Comparison of ENCODE assay signal across 26 cellular contexts in the genomic region with DNA sequence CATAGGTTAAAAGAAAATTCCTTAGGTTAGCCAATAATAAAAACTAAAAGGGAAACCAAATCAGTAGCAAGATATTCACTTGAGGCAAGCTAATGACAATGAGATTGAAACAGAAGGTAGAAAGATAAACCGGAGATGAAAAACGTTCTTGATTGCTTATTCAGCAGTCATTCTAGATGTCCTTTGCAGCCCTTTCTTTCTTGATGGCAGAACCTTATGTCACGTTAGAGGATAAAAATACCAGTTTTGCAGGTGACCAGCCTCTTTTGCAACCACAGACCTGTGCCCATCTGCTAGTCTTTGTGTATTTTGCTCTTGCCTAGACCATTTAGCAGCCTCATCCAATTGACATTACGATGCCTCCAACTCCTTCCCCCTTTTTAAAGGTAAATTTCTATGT.
"Had no signal": no experiment of that assay in that cellular context is flagged by ENCODE, and none has a peak within 500 bp of the region (broad histone marks: within the 10 kb centered on the region; RNA-seq: fewer than 3 reads in every experiment).

No MANE protein-coding gene starts in this region.

- H3K9me3 Mint-ChIP-seq: immature natural killer cell had no signal

- H3K4me3 Mint-ChIP-seq: immature natural killer cell; naive thymus-derived CD8-positive, alpha-beta T cell; stimulated activated memory B cell treated with anti-CD40 and anti-IgM and Interleukin-4, amounts not matched to agents 10 μg/mL and 1 μg/mL and 100 μg/mL, for 72 hours; stimulated activated naive CD8-positive, alpha-beta T cell treated with anti-CD3 and anti-CD28 coated beads, Interleukin-15, Interleukin-2, amounts not matched to agents 100 ng/mL and 50 ng/mL, for 24 hours had no signal

- H3K4me1 Mint-ChIP-seq: immature natural killer cell; naive thymus-derived CD8-positive, alpha-beta T cell; stimulated activated memory B cell treated with anti-CD40 and anti-IgM and Interleukin-4, amounts not matched to agents 10 μg/mL and 1 μg/mL and 100 μg/mL, for 72 hours had no signal

- H3K27ac Mint-ChIP-seq: immature natural killer cell; naive thymus-derived CD8-positive, alpha-beta T cell; stimulated activated memory B cell treated with anti-CD40 and anti-IgM and Interleukin-4, amounts not matched to agents 10 μg/mL and 1 μg/mL and 100 μg/mL, for 72 hours; stimulated activated naive CD8-positive, alpha-beta T cell treated with anti-CD3 and anti-CD28 coated beads, Interleukin-15, Interleukin-2, amounts not matched to agents 100 ng/mL and 50 ng/mL, for 24 hours had no signal

- ATAC-seq: left ventricle myocardium superior; lower lobe of right lung; naive thymus-derived CD8-positive, alpha-beta T cell; psoas muscle; right cardiac atrium; stimulated activated memory B cell treated with anti-CD40 and anti-IgM and Interleukin-4, amounts not matched to agents 10 μg/mL and 1 μg/mL and 100 μg/mL, for 72 hours; upper lobe of right lung had no signal

- DNase-seq: dermis blood vessel endothelial cell; effector memory CD4-positive, alpha-beta T cell; erythroblast; esophagus squamous epithelium; foreskin melanocyte; hypothalamus; immature natural killer cell; islet precursor cell; left ventricle myocardium superior; lower lobe of right lung; naive thymus-derived CD8-positive, alpha-beta T cell; occipital lobe; ovary; posterior cingulate gyrus; psoas muscle; right cardiac atrium; sigmoid colon; stimulated activated CD4-positive, alpha-beta T cell treated with anti-CD3 and anti-CD28 coated beads, Interleukin-2, amount 100 ng/mL, for 24 hours; stimulated activated CD4-positive, alpha-beta T cell treated with anti-CD3 and anti-CD28 coated beads, Interleukin-4, amount 100 ng/mL, for 4 hours; upper lobe of right lung; uterus had no signal

- H3K4me3 ChIP-seq: coronary artery, esophagus squamous epithelium, lower lobe of right lung, ovary, psoas muscle, sigmoid colon, thoracic aorta, tibial nerve, upper lobe of right lung, uterus had no signal

- H3K36me3 Mint-ChIP-seq: immature natural killer cell; stimulated activated memory B cell treated with anti-CD40 and anti-IgM and Interleukin-4, amounts not matched to agents 10 μg/mL and 1 μg/mL and 100 μg/mL, for 72 hours had no signal

- H3K36me3 ChIP-seq: esophagus squamous epithelium, lower lobe of right lung, ovary, sigmoid colon, thoracic aorta, tibial nerve, upper lobe of right lung, uterus had no signal

- H3K27me3 ChIP-seq: esophagus squamous epithelium, ovary, sigmoid colon, tibial nerve, upper lobe of right lung, uterus had no signal

- H3K4me1 ChIP-seq: esophagus squamous epithelium, lower lobe of right lung, psoas muscle, tibial nerve, upper lobe of right lung, uterus had no signal

- H3K27ac ChIP-seq: coronary artery, esophagus squamous epithelium, lower lobe of right lung, ovary, psoas muscle, sigmoid colon, thoracic aorta, tibial nerve, upper lobe of right lung, uterus had no signal
